In the genomic region with DNA sequence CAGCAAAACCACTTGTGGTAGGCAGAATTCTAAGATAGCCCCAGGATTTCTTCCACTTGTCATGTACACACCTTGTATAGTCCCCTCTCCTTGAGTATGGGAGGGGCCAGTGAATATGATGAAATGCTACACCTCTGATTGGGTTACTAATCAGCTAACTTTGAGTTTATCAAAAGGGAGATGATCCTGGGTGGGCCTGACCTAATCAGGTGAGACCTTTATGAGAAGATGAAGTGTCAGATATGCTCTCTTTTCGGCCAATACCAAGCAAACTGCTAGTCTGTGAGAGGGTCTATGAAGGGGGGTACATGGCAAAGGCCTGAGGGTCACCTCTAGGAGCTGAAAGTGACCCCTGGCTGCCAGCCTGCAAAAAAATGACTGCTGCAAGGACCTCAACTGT, we compare ENCODE assay signal across 40 cellular contexts.
"Had no signal": no experiment of that assay in that cellular context is flagged by ENCODE, and none has a peak within 500 bp of the region (broad histone marks: within the 10 kb centered on the region; RNA-seq: fewer than 3 reads in every experiment).

No MANE protein-coding gene starts in this region.

- H3K4me1 ChIP-seq: adrenal gland, ascending aorta, breast epithelium had no signal

- H3K27me3 Mint-ChIP-seq: activated naive CD8-positive, alpha-beta T cell had no signal

- H3K36me3 ChIP-seq: adrenal gland, ascending aorta, brain microvascular endothelial cell, breast epithelium, cardiac muscle cell had no signal

- H3K4me1 Mint-ChIP-seq: activated naive CD4-positive, alpha-beta T cell treated with anti-CD3 and anti-CD28 coated beads, Interleukin-2, amount 10 ng/mL, durations not matched to agents 7 days and 5 days; activated naive CD4-positive, alpha-beta T cell treated with anti-CD3 and anti-CD28 coated beads, Interleukin-2, amount 50 U/mL, for 24 hours; activated naive CD8-positive, alpha-beta T cell treated with anti-CD3 and anti-CD28 coated beads for 36 hours; activated naive CD8-positive, alpha-beta T cell treated with anti-CD3 and anti-CD28 coated beads, Interleukin-2, amount 10 ng/mL, durations not matched to agents 7 days and 5 days; activated naive CD8-positive, alpha-beta T cell treated with anti-CD3 and anti-CD28 coated beads, Interleukin-2, amount 50 U/mL, for 24 hours; activated T-helper 17 cell treated with anti-CD3 and anti-CD28 coated beads, Interleukin-2, amount 50 U/mL, for 72 hours; central memory CD8-positive, alpha-beta T cell had no signal

- H3K27ac Mint-ChIP-seq: activated naive CD4-positive, alpha-beta T cell treated with anti-CD3 and anti-CD28 coated beads for 36 hours; activated naive CD4-positive, alpha-beta T cell treated with anti-CD3 and anti-CD28 coated beads, Interleukin-2, amount 10 ng/mL, durations not matched to agents 7 days and 5 days; activated naive CD4-positive, alpha-beta T cell treated with anti-CD3 and anti-CD28 coated beads, Interleukin-2, amount 50 U/mL, for 24 hours; activated naive CD4-positive, alpha-beta T cell treated with anti-CD3 and anti-CD28 coated beads, Interleukin-2, amount 50 U/mL, for 72 hours; activated naive CD8-positive, alpha-beta T cell; activated naive CD8-positive, alpha-beta T cell treated with anti-CD3 and anti-CD28 coated beads for 36 hours; activated naive CD8-positive, alpha-beta T cell treated with anti-CD3 and anti-CD28 coated beads, Interleukin-2, amount 10 ng/mL, durations not matched to agents 7 days and 5 days; activated naive CD8-positive, alpha-beta T cell treated with anti-CD3 and anti-CD28 coated beads, Interleukin-2, amount 50 U/mL, for 24 hours; activated T-cell treated with anti-CD3 and anti-CD28 coated beads, Interleukin-2, amount 50 U/mL, for 24 hours; activated T-cell treated with anti-CD3 and anti-CD28 coated beads, Interleukin-2, amount 50 U/mL, for 72 hours; activated T-helper 1 cell treated with anti-CD3 and anti-CD28 coated beads, Interleukin-12 subunit alpha, Interleukin-12 subunit beta, Interleukin-2, Interleukin-4 antibody, amounts not matched to agents 30 ng/mL and 10 ng/mL and 1 ng/mL, durations not matched to agents 14 hours and 24 hours and 36 hours; activated T-helper 17 cell treated with anti-CD3 and anti-CD28 coated beads, Interleukin-2, amount 50 U/mL, for 72 hours; activated T-helper 2 cell treated with anti-CD3 and anti-CD28 coated beads, Interferon-gamma antibody, Interleukin-2, Interleukin-4, amounts not matched to agents 10 μg/mL and 5 μg/mL and 100 μg/mL, durations not matched to agents 14 hours and 24 hours and 36 hours; brain had no signal

- H3K27ac ChIP-seq: adrenal gland, ascending aorta, body of pancreas, brain microvascular endothelial cell, breast epithelium, cardiac muscle cell had no signal

- ATAC-seq: activated naive CD4-positive, alpha-beta T cell treated with anti-CD3 and anti-CD28 coated beads, Interleukin-2, amount 50 U/mL, for 72 hours; activated naive CD8-positive, alpha-beta T cell treated with anti-CD3 and anti-CD28 coated beads, Interleukin-2, amount 50 U/mL, for 24 hours; activated T-cell treated with anti-CD3 and anti-CD28 coated beads, Interleukin-2, amount 50 U/mL, for 4 hours; activated T-cell treated with anti-CD3 and anti-CD28 coated beads, Interleukin-2, amount 50 U/mL, for 72 hours; activated T-helper 17 cell treated with anti-CD3 and anti-CD28 coated beads, Interleukin-2, amount 50 U/mL, for 72 hours; body of pancreas had no signal

- H3K36me3 Mint-ChIP-seq: activated naive CD4-positive, alpha-beta T cell treated with anti-CD3 and anti-CD28 coated beads, Interleukin-2, amount 10 ng/mL, durations not matched to agents 7 days and 5 days; activated naive CD4-positive, alpha-beta T cell treated with anti-CD3 and anti-CD28 coated beads, Interleukin-2, amount 50 U/mL, for 24 hours; activated naive CD4-positive, alpha-beta T cell treated with anti-CD3 and anti-CD28 coated beads, Interleukin-2, amount 50 U/mL, for 72 hours; activated naive CD8-positive, alpha-beta T cell; activated naive CD8-positive, alpha-beta T cell treated with anti-CD3 and anti-CD28 coated beads for 36 hours; activated naive CD8-positive, alpha-beta T cell treated with anti-CD3 and anti-CD28 coated beads, Interleukin-2, amount 10 ng/mL, durations not matched to agents 7 days and 5 days; brain had no signal

- H3K27me3 ChIP-seq: adrenal gland, ascending aorta, body of pancreas, brain microvascular endothelial cell, cardiac muscle cell had no signal

- DNase-seq: activated effector memory CD4-positive, alpha-beta T cell treated with anti-CD3 and anti-CD28 coated beads, Interleukin-2, amount 50 U/mL, for 16 hours; activated effector memory CD4-positive, alpha-beta T cell treated with Interleukin-2 at 50 U/mL for 16 hours; activated gamma-delta T cell; activated gamma-delta T cell treated with Interleukin-2 at 50 U/mL for 16 hours; activated naive CD4-positive, alpha-beta T cell; activated naive CD4-positive, alpha-beta T cell treated with anti-CD3 and anti-CD28 coated beads for 36 hours; activated naive CD4-positive, alpha-beta T cell treated with anti-CD3 and anti-CD28 coated beads, Interleukin-2, amount 10 ng/mL, durations not matched to agents 7 days and 5 days; activated naive CD4-positive, alpha-beta T cell treated with anti-CD3 and anti-CD28 coated beads, Interleukin-2, amount 50 U/mL, for 16 hours; activated naive CD4-positive, alpha-beta T cell treated with Interleukin-2 at 50 U/mL for 16 hours; activated naive CD8-positive, alpha-beta T cell treated with anti-CD3 and anti-CD28 coated beads for 36 hours; activated naive CD8-positive, alpha-beta T cell treated with anti-CD3 and anti-CD28 coated beads, Interleukin-2, amount 10 ng/mL, durations not matched to agents 7 days and 5 days; activated naive CD8-positive, alpha-beta T cell treated with anti-CD3 and anti-CD28 coated beads, Interleukin-2, amount 50 U/mL, for 24 hours; activated T-cell treated with anti-CD3 and anti-CD28 coated beads, Interleukin-2, amount 50 U/mL, for 1 hour; activated T-cell treated with anti-CD3 and anti-CD28 coated beads, Interleukin-2, amount 50 U/mL, for 24 hours; activated T-cell treated with anti-CD3 and anti-CD28 coated beads, Interleukin-2, amount 50 U/mL, for 4 hours; activated T-cell treated with anti-CD3 and anti-CD28 coated beads, Interleukin-2, amount 50 U/mL, for 48 hours; activated T-cell treated with anti-CD3 and anti-CD28 coated beads, Interleukin-2, amount 50 U/mL, for 72 hours; adrenal gland; amniotic stem cell; amygdala; anterior cingulate cortex; aorta; body of pancreas; brain microvascular endothelial cell; caudate nucleus; central memory CD4-positive, alpha-beta T cell; cerebellar nuclear complex had no signal

- H3K9me3 Mint-ChIP-seq: activated naive CD4-positive, alpha-beta T cell treated with anti-CD3 and anti-CD28 coated beads for 36 hours; activated naive CD4-positive, alpha-beta T cell treated with anti-CD3 and anti-CD28 coated beads, Interleukin-2, amount 10 ng/mL, durations not matched to agents 7 days and 5 days; activated naive CD4-positive, alpha-beta T cell treated with anti-CD3 and anti-CD28 coated beads, Interleukin-2, amount 50 U/mL, for 24 hours; activated naive CD4-positive, alpha-beta T cell treated with anti-CD3 and anti-CD28 coated beads, Interleukin-2, amount 50 U/mL, for 72 hours; activated naive CD8-positive, alpha-beta T cell treated with anti-CD3 and anti-CD28 coated beads for 36 hours; activated naive CD8-positive, alpha-beta T cell treated with anti-CD3 and anti-CD28 coated beads, Interleukin-2, amount 50 U/mL, for 24 hours; activated T-cell treated with anti-CD3 and anti-CD28 coated beads, Interleukin-2, amount 50 U/mL, for 24 hours; activated T-cell treated with anti-CD3 and anti-CD28 coated beads, Interleukin-2, amount 50 U/mL, for 4 hours; activated T-helper 1 cell treated with anti-CD3 and anti-CD28 coated beads, Interleukin-12 subunit alpha, Interleukin-12 subunit beta, Interleukin-2, Interleukin-4 antibody, amounts not matched to agents 30 ng/mL and 10 ng/mL and 1 ng/mL, durations not matched to agents 14 hours and 24 hours and 36 hours; activated T-helper 17 cell treated with anti-CD3 and anti-CD28 coated beads, Interleukin-2, amount 50 U/mL, for 72 hours; activated T-helper 2 cell treated with anti-CD3 and anti-CD28 coated beads, Interferon-gamma antibody, Interleukin-2, Interleukin-4, amounts not matched to agents 10 μg/mL and 5 μg/mL and 100 μg/mL, durations not matched to agents 14 hours and 24 hours and 36 hours; central memory CD8-positive, alpha-beta T cell had no signal

- H3K4me3 Mint-ChIP-seq: activated naive CD4-positive, alpha-beta T cell treated with anti-CD3 and anti-CD28 coated beads for 36 hours; activated naive CD4-positive, alpha-beta T cell treated with anti-CD3 and anti-CD28 coated beads, Interleukin-2, amount 10 ng/mL, durations not matched to agents 7 days and 5 days; activated naive CD4-positive, alpha-beta T cell treated with anti-CD3 and anti-CD28 coated beads, Interleukin-2, amount 50 U/mL, for 24 hours; activated naive CD8-positive, alpha-beta T cell; activated naive CD8-positive, alpha-beta T cell treated with anti-CD3 and anti-CD28 coated beads for 36 hours; activated naive CD8-positive, alpha-beta T cell treated with anti-CD3 and anti-CD28 coated beads, Interleukin-2, amount 10 ng/mL, durations not matched to agents 7 days and 5 days; activated naive CD8-positive, alpha-beta T cell treated with anti-CD3 and anti-CD28 coated beads, Interleukin-2, amount 50 U/mL, for 24 hours; activated T-cell treated with anti-CD3 and anti-CD28 coated beads, Interleukin-2, amount 50 U/mL, for 24 hours; activated T-cell treated with anti-CD3 and anti-CD28 coated beads, Interleukin-2, amount 50 U/mL, for 4 hours; activated T-cell treated with anti-CD3 and anti-CD28 coated beads, Interleukin-2, amount 50 U/mL, for 72 hours; activated T-helper 1 cell treated with anti-CD3 and anti-CD28 coated beads, Interleukin-12 subunit alpha, Interleukin-12 subunit beta, Interleukin-2, Interleukin-4 antibody, amounts not matched to agents 30 ng/mL and 10 ng/mL and 1 ng/mL, durations not matched to agents 14 hours and 24 hours and 36 hours; activated T-helper 17 cell treated with anti-CD3 and anti-CD28 coated beads, Interleukin-2, amount 50 U/mL, for 72 hours; brain; central memory CD8-positive, alpha-beta T cell had no signal

- H3K9me3 ChIP-seq: adrenal gland, ascending aorta, body of pancreas, breast epithelium had no signal

- H3K4me3 ChIP-seq: adrenal gland, ascending aorta, body of pancreas, breast epithelium, cardiac muscle cell had no signal

- FAIRE-seq: astrocyte, bronchial epithelial cell had no signal
